In the genomic region with DNA sequence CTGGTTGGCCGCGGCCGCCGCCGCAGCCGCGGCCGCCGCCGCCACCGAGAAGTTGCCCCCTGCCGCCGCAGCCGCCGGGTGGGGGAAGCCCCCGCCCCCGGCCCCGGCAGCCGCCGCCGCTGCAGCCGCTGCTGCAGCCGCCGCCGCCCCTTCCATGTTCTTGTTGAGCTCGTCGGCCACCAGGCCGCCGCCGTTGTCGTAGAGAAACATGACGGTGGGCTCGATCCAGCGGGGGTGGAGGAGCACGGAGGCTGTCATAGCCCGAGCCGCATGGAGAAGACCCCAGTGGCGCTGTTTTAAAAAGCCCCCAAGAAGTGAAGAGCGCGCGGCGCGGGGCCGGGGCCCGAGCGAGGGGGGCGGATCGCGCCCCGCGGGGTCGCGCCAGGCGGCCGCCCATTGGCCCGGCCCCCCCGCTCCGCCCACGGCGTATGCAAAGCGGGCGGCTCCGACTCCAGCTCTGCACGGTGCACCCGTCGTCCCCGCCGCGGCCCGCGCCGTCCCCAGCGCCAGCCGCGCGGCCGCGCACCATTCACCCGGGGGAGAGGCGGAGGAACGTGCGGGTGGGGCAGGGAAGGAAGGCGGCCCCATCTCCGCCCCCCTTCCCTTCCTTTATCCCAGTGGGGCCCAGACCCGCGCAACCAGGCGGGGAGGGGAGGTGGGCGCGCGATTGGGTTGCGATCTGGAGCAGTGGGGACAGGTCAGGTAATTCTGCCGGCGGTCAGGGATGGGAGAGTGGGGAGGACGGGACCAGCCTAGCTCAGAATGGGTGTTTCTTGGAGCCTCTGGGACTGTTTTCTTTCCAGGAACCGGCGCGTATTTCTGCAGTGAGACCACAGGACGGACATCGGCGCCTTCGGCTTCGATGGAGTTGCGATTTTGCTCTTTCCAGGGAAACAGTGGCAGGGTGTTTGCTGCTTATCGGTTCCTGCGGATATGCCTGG, we compare ENCODE assay signal across 8 cellular contexts. TPM values are rescaled to one million over a fixed set of nuclear protein-coding genes. Genes with fewer than 3 reads are reported as not detected.
DNase-seq lines count a peak whose midpoint lies in the region; ATAC-seq, FAIRE-seq and TF ChIP-seq lines count a peak whose summit lies in the region.

TSS of gene HOXA13 (minus strand) at position 272 of the 941 bp plus-strand sequence. CDS start at position 258, 14 bp downstream.

- H3K36me3 Mint-ChIP-seq in activated T-cell treated with anti-CD3 and anti-CD28 coated beads, Interleukin-2, amount 50 U/mL, for 4 hours (ENCODE audit: insufficient read depth): no peaks in the 10 kb centered on the region

- H3K4me1 ChIP-seq in kidney (ENCODE audit: control insufficient read depth in 1 of 2, insufficient read depth in 1 of 2, low read depth in 1 of 2, low read length in 2 of 2) (peaks cover 5 to 7% of the 10 kb centered on the region in 2 donors), thymus (ENCODE audit: control insufficient read depth, insufficient read depth, low read length) (peaks cover 16% of the 10 kb centered on the region)

- H3K4me3 Mint-ChIP-seq in activated T-cell treated with anti-CD3 and anti-CD28 coated beads, Interleukin-2, amount 50 U/mL, for 4 hours: peak within 1 kb of the TSS; percentile 75

- no peak within 1 kb of the TSS for H3K9ac ChIP-seq in kidney (ENCODE audit: low read length in 2 of 2)

- peaks cover 88% of the 10 kb centered on the region for H3K27me3 ChIP-seq in thymus (ENCODE audit: control insufficient read depth, insufficient read depth)

- H3K4me3 ChIP-seq in AG04449 (ENCODE audit: low read depth, low read length) (peak within 1 kb of the TSS; percentile 60), GM12865 (ENCODE audit: low read depth, low read length) (peak within 1 kb of the TSS; percentile 34), kidney (ENCODE audit: low read length in 2 of 2) (peak within 1 kb of the TSS; percentile 10 to 15), thymus (ENCODE audit: low read length) (peak within 1 kb of the TSS; percentile 65)

- peak; percentile 53 to 66 for ATAC-seq in activated T-cell treated with anti-CD3 and anti-CD28 coated beads, Interleukin-2, amount 50 U/mL, for 4 hours
- ATAC-seq in GM18909 (IDR thresholded peaks at IDR 0.05; ENCODE audit: poor library complexity, unreplicated experiment): no peak

- CTCF ChIA-PET in AG04449 (lab: Yijun Ruan, JAX): interaction anchor here (1.0 to 2.2 kb wide), 7 partner anchors 8 to 879 kb away, joined by 3 to 14 read pairs (median 5); partner anchors contain the start of gene HOXA10

- FAIRE-seq in kidney (lab: Jason Lieb, UNC): no peak

- peaks cover 83% of the 10 kb centered on the region for H3K27me3 Mint-ChIP-seq in activated T-cell treated with anti-CD3 and anti-CD28 coated beads, Interleukin-2, amount 50 U/mL, for 4 hours (ENCODE audit: low read depth)

- 1% methylated on average over 105 of the region's 105 CpGs for WGBS in thymus

- TF ChIP-seq CTCF in AG04449 (IDR thresholded peaks at IDR 0.05; ENCODE audit: insufficient read depth, low read length, missing control alignments) (no peak), GM12865 (IDR thresholded peaks at IDR 0.05; ENCODE audit: insufficient read depth, low read depth, low read length, missing control alignments) (no peak), kidney (IDR thresholded peaks at IDR 0.05; ENCODE audit: borderline replicate concordance, extremely low read depth, insufficient read depth) (no peak)

- DNase-seq in AG04449 (ENCODE audit: low read depth, low spot score) (no peak), GM12865 (ENCODE audit: low read depth) (no peak), NCI-H146 (lab: John Stamatoyannopoulos, UW) (peak; percentile 70), kidney (peak; percentile 51), CD1c-positive myeloid dendritic cell (ENCODE audit: extremely low spot score) (no peak)
- DNase-seq in activated T-cell treated with anti-CD3 and anti-CD28 coated beads, Interleukin-2, amount 50 U/mL, for 4 hours: no peak

- H3K9me3 Mint-ChIP-seq in activated T-cell treated with anti-CD3 and anti-CD28 coated beads, Interleukin-2, amount 50 U/mL, for 4 hours: no peaks in the 10 kb centered on the region

- POLR2A ChIA-PET in AG04449 (lab: Yijun Ruan, JAX): interaction anchor here (1.0 kb wide), 1 partner anchor 462 kb away, joined by 3 read pairs; no protein-coding TSS in a partner anchor

- H3K9me3 ChIP-seq in kidney (ENCODE audit: control insufficient read depth in 1 of 2, low read length in 2 of 2) (no peaks in the 10 kb centered on the region), thymus (ENCODE audit: control insufficient read depth) (peaks cover 1% of the 10 kb centered on the region)

- H3K36me3 ChIP-seq in kidney (ENCODE audit: control insufficient read depth in 1 of 2, insufficient read depth in 2 of 2, low read length in 2 of 2) (no peaks in the 10 kb centered on the region), thymus (ENCODE audit: control insufficient read depth, insufficient read depth) (no peaks in the 10 kb centered on the region)

- no peak within 1 kb of the TSS for H3K27ac ChIP-seq in kidney (ENCODE audit: low read depth in 2 of 2, low read length in 2 of 2)
- H3K27ac ChIP-seq in thymus (ENCODE audit: low read depth): no peak within 1 kb of the TSS

- intact Hi-C loops in kidney (cut with DNase I): loop anchor here (10.0 kb wide), 1 partner anchor 375 kb away; no protein-coding TSS in a partner anchor

- peaks cover 29% of the 10 kb centered on the region for H3K4me1 Mint-ChIP-seq in activated T-cell treated with anti-CD3 and anti-CD28 coated beads, Interleukin-2, amount 50 U/mL, for 4 hours (ENCODE audit: low read depth)

RNA-seq across cellular contexts. Expression of gene HOXA13, which starts in this region (rescaled TPM):
- not detected for total RNA-seq in activated T-cell treated with anti-CD3 and anti-CD28 coated beads, Interleukin-2, amount 50 U/mL, for 4 hours
- total RNA-seq in kidney: 0.44 TPM
- polyA plus RNA-seq in kidney (ENCODE audit: insufficient read depth, low read depth, low replicate concordance) (0.17 TPM), thymus (0.02 TPM)

Comparison
In these comparisons a context has a peak if more than half of its experiments do, and no peak if none do; other contexts are left out.
1. Peak in ATAC-seq in activated T-cell treated with anti-CD3 and anti-CD28 coated beads, Interleukin-2, amount 50 U/mL, for 4 hours; RNA of the gene not detected or under 1 TPM.
2. Peak in DNase-seq and H3K4me3 ChIP-seq in kidney; RNA of the gene not detected or under 1 TPM.
3. H3K4me3 ChIP-seq: peak in every context shown above with its lines; median percentile 65 in thymus; 60 in AG04449; 34 in GM12865; 12 in kidney.